1 cellular context compared by ENCODE assay signal in genomic region chr10:76150139-76150885, GRCh38.
A peak's percentile ranks its signal among the peaks of the same experiment; 100 is the strongest.
TF ChIP-seq lines count a peak whose summit lies in the region.

No MANE protein-coding gene starts in this region.

TF ChIP-seq in H1, 55 proteins besides CTCF, POLR2A, EP300 and RAD21:
- TF ChIP-seq, protein P1, sequence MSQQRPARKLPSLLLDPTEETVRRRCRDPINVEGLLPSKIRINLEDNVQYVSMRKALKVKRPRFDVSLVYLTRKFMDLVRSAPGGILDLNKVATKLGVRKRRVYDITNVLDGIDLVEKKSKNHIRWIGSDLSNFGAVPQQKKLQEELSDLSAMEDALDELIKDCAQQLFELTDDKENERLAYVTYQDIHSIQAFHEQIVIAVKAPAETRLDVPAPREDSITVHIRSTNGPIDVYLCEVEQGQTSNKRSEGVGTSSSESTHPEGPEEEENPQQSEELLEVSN (IDR thresholded peaks at IDR 0.05) = no peak
- peak; percentile 75; the same call in 1 of the 2 replicates for TF ChIP-seq RBBP5 (IDR thresholded peaks at IDR 0.05; ENCODE audit: borderline replicate concordance, low read depth, low read length)
- peak; percentile 81; the same call in 1 of the 2 replicates for TF ChIP-seq YY1 (IDR thresholded peaks at IDR 0.05; ENCODE audit: low read depth, low read length)
- no peak for TF ChIP-seq SIN3A (conservative IDR thresholded peaks at IDR 0.05 in 1 of 2, IDR thresholded peaks at IDR 0.05 in 1 of 2; ENCODE audit: low read depth in 1 of 2, low read length in 2 of 2)
- TF ChIP-seq TCF12 (IDR thresholded peaks at IDR 0.05; ENCODE audit: low read depth, low read length) = no peak
- TF ChIP-seq SP1 (IDR thresholded peaks at IDR 0.05; ENCODE audit: low read depth, low read length) = 0 out of 2 replicates have a peak, but pooled peaks have one; percentile 70
- TF ChIP-seq ASH2L (IDR thresholded peaks at IDR 0.05; ENCODE audit: low read length) = peak; percentile 65
- no peak for TF ChIP-seq TAF7 (optimal IDR thresholded peaks at IDR 0.05; ENCODE audit: borderline replicate concordance, low read depth, low read length)
- no peak for TF ChIP-seq EZH2 (IDR thresholded peaks at IDR 0.05; ENCODE audit: low read depth, low read length, severe bottlenecking)
- peak; percentile 60 for TF ChIP-seq TEAD4 (IDR thresholded peaks at IDR 0.05; ENCODE audit: low read depth, low read length)
- no peak for TF ChIP-seq BACH1 (IDR thresholded peaks at IDR 0.05; ENCODE audit: low read length)
